ENCODE assay signal across 2 cellular contexts in the genomic region with DNA sequence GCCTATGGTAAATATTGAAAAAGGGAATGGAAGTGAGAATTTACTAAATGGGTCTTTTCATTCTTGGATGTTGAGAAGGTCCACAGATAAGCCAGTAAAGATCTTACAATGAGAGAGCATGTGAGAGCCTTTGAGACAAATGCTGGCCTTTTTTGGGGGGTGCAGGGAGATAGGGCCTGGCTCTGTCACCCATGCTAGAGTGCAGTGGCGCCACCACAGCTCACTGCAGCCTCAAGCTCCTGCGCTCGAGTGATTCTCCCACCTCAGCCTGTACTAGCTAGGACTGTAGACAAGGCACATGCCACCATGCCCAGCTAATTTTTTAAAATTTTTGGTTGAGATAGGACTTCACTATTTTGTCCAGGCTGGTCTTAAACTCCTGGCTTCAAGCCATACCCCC.
TF ChIP-seq lines count a peak whose summit lies in the region.

No MANE protein-coding gene starts in this region.

TF ChIP-seq in SK-N-SH, 30 proteins besides CTCF, POLR2A, EP300 and RAD21:
- no peak for TF ChIP-seq EZH2phosphoT487 (IDR thresholded peaks at IDR 0.05; ENCODE audit: borderline replicate concordance, low read depth)
- TF ChIP-seq MXI1 (IDR thresholded peaks at IDR 0.05; ENCODE audit: low read depth, low read length), result no peak
- TF ChIP-seq FOXJ3 (CRISPR knock-in tag; IDR thresholded peaks at IDR 0.05), result no peak
- TF ChIP-seq, protein P1, sequence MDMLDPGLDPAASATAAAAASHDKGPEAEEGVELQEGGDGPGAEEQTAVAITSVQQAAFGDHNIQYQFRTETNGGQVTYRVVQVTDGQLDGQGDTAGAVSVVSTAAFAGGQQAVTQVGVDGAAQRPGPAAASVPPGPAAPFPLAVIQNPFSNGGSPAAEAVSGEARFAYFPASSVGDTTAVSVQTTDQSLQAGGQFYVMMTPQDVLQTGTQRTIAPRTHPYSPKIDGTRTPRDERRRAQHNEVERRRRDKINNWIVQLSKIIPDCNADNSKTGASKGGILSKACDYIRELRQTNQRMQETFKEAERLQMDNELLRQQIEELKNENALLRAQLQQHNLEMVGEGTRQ (IDR thresholded peaks at IDR 0.05; ENCODE audit: borderline replicate concordance, low read depth, low read length), result no peak
- no peak for TF ChIP-seq TEAD4 (IDR thresholded peaks at IDR 0.05; ENCODE audit: borderline replicate concordance, insufficient read depth)
- TF ChIP-seq RXRA (IDR thresholded peaks at IDR 0.05; ENCODE audit: borderline replicate concordance, low read depth), result no peak
- TF ChIP-seq, protein P2, sequence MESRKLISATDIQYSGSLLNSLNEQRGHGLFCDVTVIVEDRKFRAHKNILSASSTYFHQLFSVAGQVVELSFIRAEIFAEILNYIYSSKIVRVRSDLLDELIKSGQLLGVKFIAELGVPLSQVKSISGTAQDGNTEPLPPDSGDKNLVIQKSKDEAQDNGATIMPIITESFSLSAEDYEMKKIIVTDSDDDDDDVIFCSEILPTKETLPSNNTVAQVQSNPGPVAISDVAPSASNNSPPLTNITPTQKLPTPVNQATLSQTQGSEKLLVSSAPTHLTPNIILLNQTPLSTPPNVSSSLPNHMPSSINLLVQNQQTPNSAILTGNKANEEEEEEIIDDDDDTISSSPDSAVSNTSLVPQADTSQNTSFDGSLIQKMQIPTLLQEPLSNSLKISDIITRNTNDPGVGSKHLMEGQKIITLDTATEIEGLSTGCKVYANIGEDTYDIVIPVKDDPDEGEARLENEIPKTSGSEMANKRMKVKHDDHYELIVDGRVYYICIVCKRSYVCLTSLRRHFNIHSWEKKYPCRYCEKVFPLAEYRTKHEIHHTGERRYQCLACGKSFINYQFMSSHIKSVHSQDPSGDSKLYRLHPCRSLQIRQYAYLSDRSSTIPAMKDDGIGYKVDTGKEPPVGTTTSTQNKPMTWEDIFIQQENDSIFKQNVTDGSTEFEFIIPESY (IDR thresholded peaks at IDR 0.05; ENCODE audit: borderline replicate concordance, low read depth), result no peak
- no peak for TF ChIP-seq TAF1 (IDR thresholded peaks at IDR 0.05; ENCODE audit: borderline replicate concordance, low read depth, low read length)
- no peak for TF ChIP-seq JUND (IDR thresholded peaks at IDR 0.05)
- TF ChIP-seq, protein P3, sequence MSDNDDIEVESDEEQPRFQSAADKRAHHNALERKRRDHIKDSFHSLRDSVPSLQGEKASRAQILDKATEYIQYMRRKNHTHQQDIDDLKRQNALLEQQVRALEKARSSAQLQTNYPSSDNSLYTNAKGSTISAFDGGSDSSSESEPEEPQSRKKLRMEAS (IDR thresholded peaks at IDR 0.05; ENCODE audit: low read depth), result no peak
- TF ChIP-seq YY1 (IDR thresholded peaks at IDR 0.05; ENCODE audit: low read depth), result no peak
- no peak for TF ChIP-seq SMC3 (IDR thresholded peaks at IDR 0.05; ENCODE audit: low read depth, low read length)
- TF ChIP-seq, protein P4, sequence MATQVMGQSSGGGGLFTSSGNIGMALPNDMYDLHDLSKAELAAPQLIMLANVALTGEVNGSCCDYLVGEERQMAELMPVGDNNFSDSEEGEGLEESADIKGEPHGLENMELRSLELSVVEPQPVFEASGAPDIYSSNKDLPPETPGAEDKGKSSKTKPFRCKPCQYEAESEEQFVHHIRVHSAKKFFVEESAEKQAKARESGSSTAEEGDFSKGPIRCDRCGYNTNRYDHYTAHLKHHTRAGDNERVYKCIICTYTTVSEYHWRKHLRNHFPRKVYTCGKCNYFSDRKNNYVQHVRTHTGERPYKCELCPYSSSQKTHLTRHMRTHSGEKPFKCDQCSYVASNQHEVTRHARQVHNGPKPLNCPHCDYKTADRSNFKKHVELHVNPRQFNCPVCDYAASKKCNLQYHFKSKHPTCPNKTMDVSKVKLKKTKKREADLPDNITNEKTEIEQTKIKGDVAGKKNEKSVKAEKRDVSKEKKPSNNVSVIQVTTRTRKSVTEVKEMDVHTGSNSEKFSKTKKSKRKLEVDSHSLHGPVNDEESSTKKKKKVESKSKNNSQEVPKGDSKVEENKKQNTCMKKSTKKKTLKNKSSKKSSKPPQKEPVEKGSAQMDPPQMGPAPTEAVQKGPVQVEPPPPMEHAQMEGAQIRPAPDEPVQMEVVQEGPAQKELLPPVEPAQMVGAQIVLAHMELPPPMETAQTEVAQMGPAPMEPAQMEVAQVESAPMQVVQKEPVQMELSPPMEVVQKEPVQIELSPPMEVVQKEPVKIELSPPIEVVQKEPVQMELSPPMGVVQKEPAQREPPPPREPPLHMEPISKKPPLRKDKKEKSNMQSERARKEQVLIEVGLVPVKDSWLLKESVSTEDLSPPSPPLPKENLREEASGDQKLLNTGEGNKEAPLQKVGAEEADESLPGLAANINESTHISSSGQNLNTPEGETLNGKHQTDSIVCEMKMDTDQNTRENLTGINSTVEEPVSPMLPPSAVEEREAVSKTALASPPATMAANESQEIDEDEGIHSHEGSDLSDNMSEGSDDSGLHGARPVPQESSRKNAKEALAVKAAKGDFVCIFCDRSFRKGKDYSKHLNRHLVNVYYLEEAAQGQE (IDR thresholded peaks at IDR 0.05; ENCODE audit: low read depth, low read length), result no peak
- no peak for TF ChIP-seq GABPA (IDR thresholded peaks at IDR 0.05; ENCODE audit: low read depth)
- no peak for TF ChIP-seq RCOR1 (IDR thresholded peaks at IDR 0.05; ENCODE audit: low read length)
- no peak for TF ChIP-seq FOSL2 (IDR thresholded peaks at IDR 0.05; ENCODE audit: borderline replicate concordance, low read depth)
- TF ChIP-seq, protein P5, sequence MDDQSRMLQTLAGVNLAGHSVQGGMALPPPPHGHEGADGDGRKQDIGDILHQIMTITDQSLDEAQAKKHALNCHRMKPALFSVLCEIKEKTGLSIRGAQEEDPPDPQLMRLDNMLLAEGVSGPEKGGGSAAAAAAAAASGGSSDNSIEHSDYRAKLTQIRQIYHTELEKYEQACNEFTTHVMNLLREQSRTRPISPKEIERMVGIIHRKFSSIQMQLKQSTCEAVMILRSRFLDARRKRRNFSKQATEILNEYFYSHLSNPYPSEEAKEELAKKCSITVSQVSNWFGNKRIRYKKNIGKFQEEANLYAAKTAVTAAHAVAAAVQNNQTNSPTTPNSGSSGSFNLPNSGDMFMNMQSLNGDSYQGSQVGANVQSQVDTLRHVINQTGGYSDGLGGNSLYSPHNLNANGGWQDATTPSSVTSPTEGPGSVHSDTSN (IDR thresholded peaks at IDR 0.05), result no peak
- no peak for TF ChIP-seq RFX5 (IDR thresholded peaks at IDR 0.05; ENCODE audit: low read length)
- no peak for TF ChIP-seq GATA2 (CRISPR knock-in tag; IDR thresholded peaks at IDR 0.05)

TF ChIP-seq in GM12891, 5 proteins besides CTCF, POLR2A, EP300 and RAD21:
- TF ChIP-seq PAX5 (IDR thresholded peaks at IDR 0.05; ENCODE audit: insufficient read depth, low read length, severe bottlenecking) (no peak), SPI1 (IDR thresholded peaks at IDR 0.05; ENCODE audit: low read depth, low read length) (no peak), POU2F2 (IDR thresholded peaks at IDR 0.05; ENCODE audit: low read depth, low read length) (no peak), TAF1 (IDR thresholded peaks at IDR 0.05; ENCODE audit: low read depth, low read length) (no peak), POLR2AphosphoS5 (IDR thresholded peaks at IDR 0.05; ENCODE audit: low read depth, low read length) (no peak)
